11 cellular contexts compared by ENCODE assay signal in genomic region chr22:29311468-29312217, GRCh38. TPM values are rescaled to one million over a fixed set of nuclear protein-coding genes. Genes with fewer than 3 reads are reported as not detected.
A peak's percentile ranks its signal among the peaks of the same experiment; 100 is the strongest.
DNase-seq lines count a peak whose midpoint lies in the region; ATAC-seq and TF ChIP-seq lines count a peak whose summit lies in the region.
"Had no signal": no experiment of that assay in that cellular context is flagged by ENCODE, and none has a peak within 500 bp of the region (broad histone marks: within the 10 kb centered on the region; RNA-seq: fewer than 3 reads in every experiment).

No MANE protein-coding gene starts in this region.

- H3K9me3 ChIP-seq in T-helper 17 cell (ENCODE audit: control insufficient read depth, low read length, poor library complexity, severe bottlenecking) = no peaks in the 10 kb centered on the region
- H3K9me3 ChIP-seq in spleen = no peaks in the 10 kb centered on the region
- H3K9me3 ChIP-seq: mucosa of descending colon had no signal

- peak overlapping the region in 6 of 8 donors; percentile 11 to 89 (median 66) for H3K27ac ChIP-seq in spleen

- no peaks in the 10 kb centered on the region for H3K9me3 Mint-ChIP-seq in activated naive CD8-positive, alpha-beta T cell treated with anti-CD3 and anti-CD28 coated beads for 36 hours
- H3K9me3 Mint-ChIP-seq: WTC11 had no signal

- CTCF ChIA-PET in GM10248 (lab: Yijun Ruan, JAX) = interaction anchor here (1.1 to 1.4 kb wide), 2 partner anchors 10 to 67 kb away, joined by 3 to 5 read pairs; no protein-coding TSS in a partner anchor

- ATAC-seq in T-helper 17 cell = no peak
- peak; percentile 0 for ATAC-seq in left ventricle myocardium superior

- peak overlapping the region; percentile 31 for H3K4me3 Mint-ChIP-seq in T-helper 17 cell
- no peak overlapping the region for H3K4me3 Mint-ChIP-seq in activated naive CD8-positive, alpha-beta T cell treated with anti-CD3 and anti-CD28 coated beads for 36 hours
- H3K4me3 Mint-ChIP-seq: activated naive CD8-positive, alpha-beta T cell; WTC11 had no signal

- peak; percentile 16 for DNase-seq in GM10248 (ENCODE audit: extremely low spot score)
- DNase-seq in T-helper 17 cell = no peak
- DNase-seq in left ventricle myocardium superior = peak; percentile 64
- DNase-seq in spleen = peak; percentile 77
- no peak for DNase-seq in stimulated activated CD4-positive, alpha-beta T cell treated with anti-CD3 and anti-CD28 coated beads, Interleukin-2, amount 100 ng/mL, for 48 hours
- no peak for DNase-seq in activated naive CD8-positive, alpha-beta T cell treated with anti-CD3 and anti-CD28 coated beads for 36 hours
- no peak for DNase-seq in CD1c-positive myeloid dendritic cell (ENCODE audit: extremely low spot score)
- no peak for DNase-seq in MV-4-11 (lab: John Stamatoyannopoulos, UW)

- intact Hi-C loops in left ventricle myocardium superior (cut with micrococcal nuclease) (no loop called here), spleen (cut with DNase I; ENCODE audit: low total_unique reads) (no loop called here)

- TF ChIP-seq POLR2A in spleen (IDR thresholded peaks at IDR 0.05) = no peak

- peak overlapping the region in 1 of 8 donors; percentile 6 for H3K4me3 ChIP-seq in spleen
- H3K4me3 ChIP-seq: mucosa of descending colon had no signal

- no peak for TF ChIP-seq CTCF in GM10248 (IDR thresholded peaks at IDR 0.05; ENCODE audit: control extremely low read depth, extremely low read depth, low read depth, missing control alignments)
- TF ChIP-seq CTCF in spleen (IDR thresholded peaks at IDR 0.05 in 8 of 11, conservative IDR thresholded peaks at IDR 0.05 in 3 of 11) = no peak

- H3K4me1 ChIP-seq in spleen = peaks cover 32 to 96% (median 79%) of the 10 kb centered on the region in 6 donors

- no peak overlapping the region for H3K27ac Mint-ChIP-seq in T-helper 17 cell
- no peak overlapping the region for H3K27ac Mint-ChIP-seq in activated naive CD8-positive, alpha-beta T cell treated with anti-CD3 and anti-CD28 coated beads for 36 hours
- H3K27ac Mint-ChIP-seq: activated naive CD8-positive, alpha-beta T cell; WTC11 had no signal

- H3K4me1 Mint-ChIP-seq in T-helper 17 cell = peaks cover 31% of the 10 kb centered on the region
- peaks cover 30% of the 10 kb centered on the region for H3K4me1 Mint-ChIP-seq in activated naive CD8-positive, alpha-beta T cell treated with anti-CD3 and anti-CD28 coated beads for 36 hours

- H3K27me3 ChIP-seq in spleen (replicated peaks in 1 of 7) = peaks cover 0 to 83% (median 56%) of the 10 kb centered on the region in 7 donors

- POLR2A ChIA-PET in GM10248 (lab: Yijun Ruan, JAX) = no interaction called here

- peaks cover 34% of the 10 kb centered on the region for H3K27me3 Mint-ChIP-seq in T-helper 17 cell
- H3K27me3 Mint-ChIP-seq in activated naive CD8-positive, alpha-beta T cell treated with anti-CD3 and anti-CD28 coated beads for 36 hours = peaks cover 40% of the 10 kb centered on the region

- peaks cover 0 to 10% (median 0%) of the 10 kb centered on the region in 6 donors for H3K36me3 ChIP-seq in spleen

- WGBS in spleen, 5 donors = 67 to 84% (median 78%) methylated on average over 24 to 49 of the region's 49 CpGs

- H3K36me3 Mint-ChIP-seq in T-helper 17 cell (ENCODE audit: low read depth) = no peaks in the 10 kb centered on the region
- H3K36me3 Mint-ChIP-seq in activated naive CD8-positive, alpha-beta T cell treated with anti-CD3 and anti-CD28 coated beads for 36 hours = no peaks in the 10 kb centered on the region
- H3K36me3 Mint-ChIP-seq: activated naive CD8-positive, alpha-beta T cell had no signal

RNA-seq across cellular contexts. Expression of gene RASL10A, which starts 3.9 kb away (rescaled TPM):
- under 1 TPM in 1 of 2 donors, not detected in 1; 0.92 TPM for total RNA-seq in T-helper 17 cell
- 1.2 TPM for total RNA-seq in left ventricle myocardium superior
- 1 to 10 TPM in 5 of 7 donors, under 1 TPM in 2; 0.54 to 4.6 (median 2.0) TPM for total RNA-seq in spleen
- 1 to 10 TPM; 1.8 to 6.1 (median 2.9) TPM for polyA plus RNA-seq in spleen
- under 1 TPM in 1 of 2 experiments, not detected in 1; 0.58 TPM for total RNA-seq in activated naive CD8-positive, alpha-beta T cell treated with anti-CD3 and anti-CD28 coated beads for 36 hours

RNA-seq across cellular contexts. Expression of gene GAS2L1, which starts 5.2 kb away (rescaled TPM):
- total RNA-seq in T-helper 17 cell (10 to 100 TPM in 1 of 2 donors, 1 to 10 TPM in 1; 2.5 to 32.6 TPM), left ventricle myocardium superior (23.2 TPM), spleen (10 to 100 TPM; 13.8 to 41.5 (median 35.4) TPM)
- 10 to 100 TPM in 1 of 3 donors, 1 to 10 TPM in 2; 7.0 to 21.7 (median 8.5) TPM for polyA plus RNA-seq in spleen
- 1 to 10 TPM; 1.1 to 1.4 TPM for total RNA-seq in activated naive CD8-positive, alpha-beta T cell treated with anti-CD3 and anti-CD28 coated beads for 36 hours

RNA-seq across cellular contexts. Expression of gene EWSR1, which starts 43.6 kb away (rescaled TPM):
- total RNA-seq in T-helper 17 cell = 100 to 1,000 TPM; 323 to 335 TPM
- 121 TPM for total RNA-seq in left ventricle myocardium superior
- total RNA-seq in spleen = 100 to 1,000 TPM; 181 to 282 (median 266) TPM
- 100 to 1,000 TPM; 127 to 207 (median 204) TPM for polyA plus RNA-seq in spleen
- total RNA-seq in activated naive CD8-positive, alpha-beta T cell treated with anti-CD3 and anti-CD28 coated beads for 36 hours = 100 to 1,000 TPM; 369 to 377 TPM

RNA-seq across cellular contexts. Expression of gene RHBDD3, which starts 43.9 kb away (rescaled TPM):
- total RNA-seq in T-helper 17 cell (10 to 100 TPM; 11.3 to 15.9 TPM), left ventricle myocardium superior (16.6 TPM), spleen (10 to 100 TPM; 17.6 to 45.8 (median 24.7) TPM)
- 10 to 100 TPM; 16.3 to 36.5 (median 23.9) TPM for polyA plus RNA-seq in spleen
- total RNA-seq in activated naive CD8-positive, alpha-beta T cell treated with anti-CD3 and anti-CD28 coated beads for 36 hours = 10 to 100 TPM; 32.4 to 33.1 TPM

Comparison
In these comparisons a context has a peak if more than half of its experiments do, and no peak if none do; other contexts are left out.
1. DNase-seq: peak in GM10248 (single experiment), left ventricle myocardium superior (single experiment) and spleen (single experiment); none in T-helper 17 cell (0 of 3), stimulated activated CD4-positive, alpha-beta T cell treated with anti-CD3 and anti-CD28 coated beads, Interleukin-2, amount 100 ng/mL, for 48 hours (0 of 2), activated naive CD8-positive, alpha-beta T cell treated with anti-CD3 and anti-CD28 coated beads for 36 hours (single experiment), CD1c-positive myeloid dendritic cell (single experiment) and MV-4-11 (single experiment).